Comparison of ENCODE assay signal across 8 cellular contexts in genomic region chr7:39709768-39710291, GRCh38.
DNase-seq lines count a peak whose midpoint lies in the region; ATAC-seq and TF ChIP-seq lines count a peak whose summit lies in the region.

No MANE protein-coding gene starts in this region.

- TF ChIP-seq CTCF in brain microvascular endothelial cell (IDR thresholded peaks at IDR 0.05; ENCODE audit: low read depth, low read length, missing control alignments): no peak
- TF ChIP-seq CTCF in nephron progenitor cell (IDR thresholded peaks at IDR 0.05): no peak
- TF ChIP-seq CTCF in CD8-positive, alpha-beta T cell (IDR thresholded peaks at IDR 0.05): no peak

- peak overlapping the region; percentile 57 for H3K27ac Mint-ChIP-seq in nephron progenitor cell
- no peak overlapping the region for H3K27ac Mint-ChIP-seq in CD8-positive, alpha-beta T cell

- ATAC-seq in GM19035 (IDR thresholded peaks at IDR 0.05; ENCODE audit: unreplicated experiment) (peak; percentile 68), HG02571 (IDR thresholded peaks at IDR 0.05; ENCODE audit: unreplicated experiment) (no peak)
- ATAC-seq in CD8-positive, alpha-beta T cell: no peak

- H3K27me3 Mint-ChIP-seq in nephron progenitor cell (ENCODE audit: low read depth, poor library complexity): no peaks in the 10 kb centered on the region
- H3K27me3 Mint-ChIP-seq in CD8-positive, alpha-beta T cell (ENCODE audit: low read depth): no peaks in the 10 kb centered on the region

- no peaks in the 10 kb centered on the region for H3K27me3 ChIP-seq in HUES64 (ENCODE audit: insufficient read depth, low read length)
- H3K27me3 ChIP-seq in brain microvascular endothelial cell (replicated peaks): no peaks in the 10 kb centered on the region
- H3K27me3 ChIP-seq in CD8-positive, alpha-beta T cell (ENCODE audit: insufficient read depth, low read length): no peaks in the 10 kb centered on the region

- POLR2A ChIA-PET in CD8-positive, alpha-beta T cell (lab: Charles Lee): interaction anchor here (0.8 to 1.7 kb wide), 2 partner anchors 9 to 129 kb away, joined by 3 to 4 read pairs; no protein-coding TSS in a partner anchor

- CTCF ChIA-PET in CD8-positive, alpha-beta T cell (lab: Charles Lee): no interaction called here

- H3K27ac ChIP-seq in HUES64 (ENCODE audit: low read depth, low read length) (0 out of 2 replicates have a peak overlapping the region, but pooled peaks have one; percentile 16), brain microvascular endothelial cell (no peak overlapping the region)
- H3K27ac ChIP-seq in CD8-positive, alpha-beta T cell (ENCODE audit: low read depth, low read length): no peak overlapping the region

- intact Hi-C loops in CD8-positive, alpha-beta T cell (cut with DNase I, micrococcal nuclease): no loop called here

- DNase-seq in brain microvascular endothelial cell (peak; percentile 21), nephron progenitor cell (no peak)
- DNase-seq in activated CD4-positive, alpha-beta T cell treated with anti-CD3 and anti-CD28 coated beads for 4 hours: no peak
- DNase-seq in CD8-positive, alpha-beta T cell: no peak
- DNase-seq in stimulated activated CD4-positive, alpha-beta T cell treated with anti-CD3 and anti-CD28 coated beads, Interleukin-1b, Interleukin-23, amount 100 ng/mL, for 48 hours: no peak

- peaks cover 13% of the 10 kb centered on the region for H3K4me1 Mint-ChIP-seq in nephron progenitor cell
- H3K4me1 Mint-ChIP-seq in CD8-positive, alpha-beta T cell (ENCODE audit: low read depth): peaks cover 3% of the 10 kb centered on the region

- H3K4me3 Mint-ChIP-seq in nephron progenitor cell: no peak overlapping the region
- no peak overlapping the region for H3K4me3 Mint-ChIP-seq in CD8-positive, alpha-beta T cell

- H3K4me1 ChIP-seq in HUES64 (ENCODE audit: insufficient read depth, low read length): no peaks in the 10 kb centered on the region; the same call in 1 of the 2 replicates
- no peaks in the 10 kb centered on the region for H3K4me1 ChIP-seq in CD8-positive, alpha-beta T cell (ENCODE audit: insufficient read depth, low read length)

- peaks cover 21% of the 10 kb centered on the region for H3K36me3 Mint-ChIP-seq in nephron progenitor cell (ENCODE audit: low read depth)
- H3K36me3 Mint-ChIP-seq in CD8-positive, alpha-beta T cell: peaks cover 15% of the 10 kb centered on the region

- H3K4me3 ChIP-seq in HUES64 (ENCODE audit: low read length) (no peak overlapping the region), brain microvascular endothelial cell (ENCODE audit: low read depth, low read length) (no peak overlapping the region)
- no peak overlapping the region for H3K4me3 ChIP-seq in CD8-positive, alpha-beta T cell (ENCODE audit: low read depth, low read length)

- no peak overlapping the region for H3K9ac ChIP-seq in HUES64 (ENCODE audit: low read depth, low read length)

- in situ Hi-C loops in brain microvascular endothelial cell (cut with HindIII; ENCODE audit: low pct_ligation_motif_present, low sequenced_read_pairs): no loop called here

- WGBS in HUES64: 86% methylated on average over 3 of the region's 3 CpGs

- peaks cover 14% of the 10 kb centered on the region for H3K9me3 ChIP-seq in HUES64 (ENCODE audit: insufficient read depth, low read depth, low read length)
- H3K9me3 ChIP-seq in CD8-positive, alpha-beta T cell (ENCODE audit: low read length): peaks cover 7% of the 10 kb centered on the region

- peaks cover 30% of the 10 kb centered on the region for H3K9me3 Mint-ChIP-seq in nephron progenitor cell
- peaks cover 9% of the 10 kb centered on the region for H3K9me3 Mint-ChIP-seq in CD8-positive, alpha-beta T cell

- peaks cover 11% of the 10 kb centered on the region for H3K36me3 ChIP-seq in HUES64 (ENCODE audit: insufficient read depth, low read length)
- no peaks in the 10 kb centered on the region for H3K36me3 ChIP-seq in brain microvascular endothelial cell (replicated peaks)
- H3K36me3 ChIP-seq in CD8-positive, alpha-beta T cell (ENCODE audit: insufficient read depth, low read length): no peaks in the 10 kb centered on the region
